Comparison of ENCODE assay signal across 29 cellular contexts in the genomic region with DNA sequence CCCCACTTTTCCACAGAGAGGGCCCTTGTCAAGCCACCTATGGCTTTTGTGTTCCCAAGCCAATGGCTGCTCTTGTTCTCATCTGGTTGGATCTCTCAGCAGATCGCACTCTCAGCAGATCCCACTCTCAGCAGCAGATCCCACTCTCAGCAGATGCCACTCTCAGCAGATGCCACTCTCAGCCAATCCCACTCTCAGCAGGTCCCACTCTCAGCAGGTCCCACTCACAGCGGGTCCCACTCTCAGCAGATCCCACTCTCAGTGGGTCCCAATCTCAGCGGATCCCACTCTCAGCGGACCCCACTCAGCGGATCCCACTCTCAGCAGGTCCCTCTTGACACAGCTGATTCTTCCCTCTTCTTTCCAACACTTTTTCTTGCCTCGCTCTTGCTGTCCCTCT.
"Had no signal": no experiment of that assay in that cellular context is flagged by ENCODE, and none has a peak within 500 bp of the region (broad histone marks: within the 10 kb centered on the region; RNA-seq: fewer than 3 reads in every experiment).

No MANE protein-coding gene starts in this region.

- H3K4me1 ChIP-seq: gastroesophageal sphincter, neural progenitor cell, psoas muscle, spleen had no signal

- DNase-seq: caudate nucleus; cerebellar nuclear complex; cortex of kidney; effector CD8-positive, alpha-beta T cell; endodermal cell; foreskin keratinocyte; heart right ventricle; hippocampal formation; kidney; left lung; mesenchymal stem cell; midbrain; naive thymus-derived CD4-positive, alpha-beta T cell; nucleus accumbens; posterior cingulate gyrus; psoas muscle; right cardiac atrium; spleen; stimulated activated CD4-positive, alpha-beta T cell treated with anti-CD3 and anti-CD28 coated beads, Interleukin-2, amount 100 ng/mL, for 48 hours; stimulated activated naive CD4-positive, alpha-beta T cell; stimulated activated naive CD8-positive, alpha-beta T cell treated with anti-CD3 and anti-CD28 coated beads, Interleukin-15, amount 100 ng/mL, for 72 hours; trophoblast cell had no signal

- H3K27me3 ChIP-seq: foreskin keratinocyte, gastroesophageal sphincter, heart right ventricle, left lung, neural progenitor cell, spleen, suprapubic skin had no signal

- H3K4me1 Mint-ChIP-seq: stimulated activated naive CD8-positive, alpha-beta T cell treated with anti-CD3 and anti-CD28 coated beads, Interleukin-15, amount 100 ng/mL, for 72 hours had no signal

- H3K4me3 ChIP-seq: gastroesophageal sphincter, heart right ventricle, left lung, neural progenitor cell, psoas muscle, skin epidermis, spleen, suprapubic skin had no signal

- H3K27ac ChIP-seq: epithelial cell of prostate, foreskin keratinocyte, gastroesophageal sphincter, heart right ventricle, left lung, neural progenitor cell, psoas muscle, skin epidermis, spleen, suprapubic skin had no signal

- H3K27me3 Mint-ChIP-seq: stimulated activated naive CD8-positive, alpha-beta T cell treated with anti-CD3 and anti-CD28 coated beads, Interleukin-15, amount 100 ng/mL, for 72 hours had no signal

- H3K36me3 ChIP-seq: gastroesophageal sphincter, left lung, neural progenitor cell, suprapubic skin had no signal

- ATAC-seq: esophagus mucosa; foreskin keratinocyte; gastroesophageal sphincter; heart right ventricle; left lung; naive thymus-derived CD4-positive, alpha-beta T cell; psoas muscle; right cardiac atrium; stimulated activated naive CD8-positive, alpha-beta T cell treated with anti-CD3 and anti-CD28 coated beads, Interleukin-15, amount 100 ng/mL, for 72 hours had no signal

- H3K36me3 Mint-ChIP-seq: neural progenitor cell had no signal

- H3K9me3 Mint-ChIP-seq: endodermal cell; naive thymus-derived CD4-positive, alpha-beta T cell; nephron; neural progenitor cell; stimulated activated naive CD8-positive, alpha-beta T cell treated with anti-CD3 and anti-CD28 coated beads, Interleukin-15, amount 100 ng/mL, for 72 hours had no signal

- H3K4me3 Mint-ChIP-seq: endodermal cell; naive thymus-derived CD4-positive, alpha-beta T cell; nephron; neural progenitor cell; stimulated activated naive CD8-positive, alpha-beta T cell treated with anti-CD3 and anti-CD28 coated beads, Interleukin-15, amount 100 ng/mL, for 72 hours had no signal

- H3K27ac Mint-ChIP-seq: endodermal cell; nephron; neural progenitor cell; stimulated activated naive CD8-positive, alpha-beta T cell treated with anti-CD3 and anti-CD28 coated beads, Interleukin-15, amount 100 ng/mL, for 72 hours had no signal

- H3K9me3 ChIP-seq: heart right ventricle, left lung, psoas muscle, spleen, suprapubic skin had no signal
